16 cellular contexts compared by ENCODE assay signal in the genomic region with DNA sequence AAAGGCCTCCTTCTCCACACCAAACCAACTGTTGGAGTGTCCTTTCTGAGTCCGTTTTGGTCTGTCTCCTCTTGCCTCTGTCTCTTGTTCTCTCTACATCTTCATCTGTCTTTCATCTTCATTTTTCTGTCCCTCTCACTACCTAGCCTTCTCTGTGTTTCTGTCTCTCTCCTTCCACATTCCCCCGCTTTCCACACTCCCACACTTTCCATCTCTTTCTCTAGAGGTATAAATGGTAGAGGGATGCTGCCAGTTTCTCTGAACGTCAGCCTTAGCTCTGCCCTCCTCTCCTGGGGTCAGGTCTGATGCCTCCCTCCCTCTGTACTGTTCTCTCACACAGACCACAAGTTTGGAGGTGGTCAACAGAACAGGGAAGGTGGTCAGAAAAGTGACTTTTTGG. TPM values are rescaled to one million over a fixed set of nuclear protein-coding genes. Genes with fewer than 3 reads are reported as not detected.
DNase-seq lines count a peak whose midpoint lies in the region; ATAC-seq, FAIRE-seq and TF ChIP-seq lines count a peak whose summit lies in the region.
"Had no signal": no experiment of that assay in that cellular context is flagged by ENCODE, and none has a peak within 500 bp of the region (broad histone marks: within the 10 kb centered on the region; RNA-seq: fewer than 3 reads in every experiment).

No MANE protein-coding gene starts in this region.

- no peak overlapping the region for H2BK15ac ChIP-seq in H1 (ENCODE audit: low read length)

- no peaks in the 10 kb centered on the region for H4K20me1 ChIP-seq in H1 (replicated peaks in 1 of 2; ENCODE audit: control insufficient read depth in 1 of 2, insufficient read depth in 2 of 2, low read length in 2 of 2)

- no peak overlapping the region for H2BK120ac ChIP-seq in H1 (replicated peaks; ENCODE audit: low read depth, low read length)

- POLR2A ChIA-PET in H1 (lab: Charles Lee; ENCODE audit: partially characterized antibody) (interaction anchor here (0.5 kb wide), 1 partner anchor 120 kb away, joined by 3 read pairs; no protein-coding TSS in a partner anchor), WTC11 (lab: Charles Lee) (no interaction called here)

- no peaks in the 10 kb centered on the region for H3K23me2 ChIP-seq in H1 (ENCODE audit: low read depth, low read length)

- no peak overlapping the region for H3K14ac ChIP-seq in H1 (ENCODE audit: insufficient read length)

- peak overlapping the region; percentile 55 for H3K27ac Mint-ChIP-seq in mesothelial cell of epicardium
- no peak overlapping the region for H3K27ac Mint-ChIP-seq in activated naive CD8-positive, alpha-beta T cell treated with anti-CD3 and anti-CD28 coated beads, Interleukin-2, amount 50 U/mL, for 24 hours
- no peak overlapping the region for H3K27ac Mint-ChIP-seq in WTC11
- no peak overlapping the region for H3K27ac Mint-ChIP-seq in endothelial cell (ENCODE audit: unreplicated experiment)
- H3K27ac Mint-ChIP-seq: CD4-positive, alpha-beta T cell had no signal

- TF ChIP-seq POLR2A in H1 (IDR thresholded peaks at IDR 0.05; ENCODE audit: control extremely low read depth in 1 of 2, low read depth in 2 of 2, low read length in 2 of 2) (no peak), stomach (IDR thresholded peaks at IDR 0.05) (no peak)

- no peak for TF ChIP-seq CTCF in H1 (IDR thresholded peaks at IDR 0.05; ENCODE audit: control extremely low read depth in 1 of 3, insufficient read depth in 1 of 3, low read depth in 1 of 3, low read length in 3 of 3)
- TF ChIP-seq CTCF in mesothelial cell of epicardium (IDR thresholded peaks at IDR 0.05; ENCODE audit: unreplicated experiment): no peak
- no peak for TF ChIP-seq CTCF in stomach (IDR thresholded peaks at IDR 0.05)
- TF ChIP-seq CTCF in WTC11 (IDR thresholded peaks at IDR 0.05): no peak
- no peak for TF ChIP-seq CTCF in endothelial cell (IDR thresholded peaks at IDR 0.05; ENCODE audit: unreplicated experiment)

- H3K36me3 Mint-ChIP-seq in mesothelial cell of epicardium: no peaks in the 10 kb centered on the region
- no peaks in the 10 kb centered on the region for H3K36me3 Mint-ChIP-seq in activated naive CD8-positive, alpha-beta T cell treated with anti-CD3 and anti-CD28 coated beads, Interleukin-2, amount 50 U/mL, for 24 hours (ENCODE audit: low read depth)
- no peaks in the 10 kb centered on the region for H3K36me3 Mint-ChIP-seq in WTC11
- no peaks in the 10 kb centered on the region for H3K36me3 Mint-ChIP-seq in endothelial cell (ENCODE audit: low read depth, unreplicated experiment)

- H3K4me1 ChIP-seq in H1 (replicated peaks in 1 of 4; ENCODE audit: control insufficient read depth in 3 of 4, insufficient read depth in 4 of 4, low read length in 3 of 4) (peaks cover 0 to 7% (median 2%) of the 10 kb centered on the region in 4 experiments; a peak in 3 of 7 replicates), stomach (peaks cover 9 to 55% (median 36%) of the 10 kb centered on the region in 4 donors)
- H3K4me1 ChIP-seq: HAP-1 had no signal

- H3K4me1 Mint-ChIP-seq in mesothelial cell of epicardium (peaks cover 87% of the 10 kb centered on the region), WTC11 (peaks cover 16% of the 10 kb centered on the region), endothelial cell (ENCODE audit: unreplicated experiment) (no peaks in the 10 kb centered on the region)
- no peaks in the 10 kb centered on the region for H3K4me1 Mint-ChIP-seq in activated naive CD8-positive, alpha-beta T cell treated with anti-CD3 and anti-CD28 coated beads, Interleukin-2, amount 50 U/mL, for 24 hours

- no peaks in the 10 kb centered on the region for H3K9me3 Mint-ChIP-seq in mesothelial cell of epicardium
- no peaks in the 10 kb centered on the region for H3K9me3 Mint-ChIP-seq in activated naive CD8-positive, alpha-beta T cell treated with anti-CD3 and anti-CD28 coated beads, Interleukin-2, amount 50 U/mL, for 24 hours
- H3K9me3 Mint-ChIP-seq in WTC11: no peaks in the 10 kb centered on the region
- H3K9me3 Mint-ChIP-seq in endothelial cell (ENCODE audit: unreplicated experiment): no peaks in the 10 kb centered on the region
- H3K9me3 Mint-ChIP-seq: CD4-positive, alpha-beta T cell had no signal

- H3K23ac ChIP-seq in H1 (ENCODE audit: insufficient read length): no peak overlapping the region

- H4K5ac ChIP-seq in H1 (ENCODE audit: insufficient read length, low read depth, low read length): no peak overlapping the region

- 79 to 100% methylated on average over 1 to 3 of the region's 3 CpGs for WGBS in H1 (ENCODE audit: extremely low coverage in 1 of 2, insufficient coverage in 1 of 2, insufficient read length in 1 of 2, insufficient replicate concordance in 2 of 2, low coverage in 1 of 2, low lambda C conversion rate in 2 of 2, missing lambda C conversion rate in 1 of 2), 2 experiments
- WGBS in stomach, 5 donors: 59 to 76% (median 74%) methylated on average over 3 of the region's 3 CpGs

- no peak for DNase-seq in H1 (ENCODE audit: low read depth in 1 of 2, low spot score in 2 of 2)
- DNase-seq in mesothelial cell of epicardium (ENCODE audit: low spot score in 2 of 2, unreplicated experiment in 2 of 2): no peak
- DNase-seq in stomach: no peak
- no peak for DNase-seq in activated naive CD8-positive, alpha-beta T cell treated with anti-CD3 and anti-CD28 coated beads, Interleukin-2, amount 50 U/mL, for 24 hours
- DNase-seq in WTC11 (ENCODE audit: low spot score): no peak
- DNase-seq in SHP77 (lab: John Stamatoyannopoulos, UW): no peak
- DNase-seq in endothelial cell (ENCODE audit: low spot score): no peak
- DNase-seq: ACHN; AML-193; Caco-2; CD4-positive, alpha-beta T cell; DMS79 treated with DMSO at 0.1 percent for 48 hours; GF-D8 had no signal

- 0 out of 2 replicates have a peak overlapping the region, but pooled peaks have one; percentile 53 for H2AK5ac ChIP-seq in H1 (ENCODE audit: low read depth, low read length)

- H3K4me3 ChIP-seq in H1 (ENCODE audit: extremely low read depth in 1 of 4, insufficient read depth in 2 of 4, low read depth in 3 of 4, low read length in 4 of 4) (no peak overlapping the region), stomach (peak overlapping the region in 1 of 4 donors; percentile 36)
- H3K4me3 ChIP-seq: HAP-1 had no signal

- H2BK20ac ChIP-seq in H1 (ENCODE audit: low read length): no peak overlapping the region

- no peak overlapping the region for H2AFZ ChIP-seq in H1 (ENCODE audit: low read length)

- H3K27me3 Mint-ChIP-seq in mesothelial cell of epicardium (ENCODE audit: low read depth): peaks cover 9% of the 10 kb centered on the region
- H3K27me3 Mint-ChIP-seq in activated naive CD8-positive, alpha-beta T cell treated with anti-CD3 and anti-CD28 coated beads, Interleukin-2, amount 50 U/mL, for 24 hours: peaks cover 8% of the 10 kb centered on the region
- peaks cover 56% of the 10 kb centered on the region for H3K27me3 Mint-ChIP-seq in WTC11 (ENCODE audit: low read depth)
- H3K27me3 Mint-ChIP-seq in endothelial cell (ENCODE audit: unreplicated experiment): peaks cover 8% of the 10 kb centered on the region

- H4K8ac ChIP-seq in H1 (ENCODE audit: extremely low read depth, insufficient read depth, low read length): no peak overlapping the region

- ATAC-seq in activated naive CD8-positive, alpha-beta T cell treated with anti-CD3 and anti-CD28 coated beads, Interleukin-2, amount 50 U/mL, for 24 hours: no peak
- ATAC-seq in WTC11: no peak

- no peak overlapping the region for H2BK12ac ChIP-seq in H1 (ENCODE audit: low read depth, low read length)

- H3K27me3 ChIP-seq in H1 (replicated peaks in 1 of 4; ENCODE audit: control insufficient read depth in 3 of 4, extremely low read depth in 1 of 4, insufficient read depth in 3 of 4, low read length in 3 of 4) (peaks cover 0 to 23% (median 8%) of the 10 kb centered on the region in 4 experiments; a peak in 5 of 7 replicates), stomach (peaks cover 0 to 16% (median 0%) of the 10 kb centered on the region in 3 donors)

- no peaks in the 10 kb centered on the region for H3K36me3 ChIP-seq in H1 (ENCODE audit: control insufficient read depth in 2 of 4, insufficient read depth in 4 of 4, low read length in 3 of 4)
- no peaks in the 10 kb centered on the region for H3K36me3 ChIP-seq in stomach
- H3K36me3 ChIP-seq: HAP-1 had no signal

- CTCF ChIA-PET in H1 (lab: Charles Lee; ENCODE audit: partially characterized antibody) (interaction anchor here (1.2 to 20.5 kb wide), 12 partner anchors 8 to 399 kb away, joined by 3 to 242 read pairs (median 6); a partner anchor contains a TSS), WTC11 (lab: Charles Lee) (interaction anchor here (0.5 to 1.6 kb wide), 4 partner anchors 13 to 113 kb away, joined by 3 to 6 read pairs (median 4); a partner anchor contains a TSS)

- no peak overlapping the region for H3K56ac ChIP-seq in H1 (replicated peaks; ENCODE audit: insufficient read length, low read depth, low read length)

- H3K9me3 ChIP-seq in H1 (ENCODE audit: insufficient read depth in 2 of 2, low read depth in 1 of 2, low read length in 1 of 2): no peaks in the 10 kb centered on the region
- H3K9me3 ChIP-seq in stomach: no peaks in the 10 kb centered on the region
- H3K9me3 ChIP-seq: Caco-2, HAP-1 had no signal

- H3K79me2 ChIP-seq in H1 (ENCODE audit: control insufficient read depth in 1 of 2, insufficient read depth in 2 of 2, low read length in 2 of 2): no peaks in the 10 kb centered on the region

- TF ChIP-seq RAD21 in H1 (IDR thresholded peaks at IDR 0.05 in 1 of 2, conservative IDR thresholded peaks at IDR 0.05 in 1 of 2; ENCODE audit: low read depth in 2 of 2, low read length in 2 of 2): no peak

- H3K4ac ChIP-seq in H1 (replicated peaks; ENCODE audit: insufficient read length, low read depth, low read length): no peak overlapping the region

- intact Hi-C loops in stomach (cut with DNase I; ENCODE audit: low total_unique reads): no loop called here

- H4K91ac ChIP-seq in H1 (replicated peaks; ENCODE audit: insufficient read length, low read length): no peak overlapping the region

- H3K4me2 ChIP-seq in H1 (ENCODE audit: insufficient read depth in 1 of 2, low read depth in 2 of 2, low read length in 2 of 2): no peak overlapping the region

- H3K27ac ChIP-seq in H1 (ENCODE audit: low read depth, low read length) (no peak overlapping the region), stomach (peak overlapping the region in 4 of 5 donors; percentile 33 to 75 (median 57))
- H3K27ac ChIP-seq: C4-2B had no signal

- FAIRE-seq in H1 (lab: Jason Lieb, UNC): no peak
- FAIRE-seq: A204.1 had no signal

- TF ChIP-seq EP300 in H1 (IDR thresholded peaks at IDR 0.05; ENCODE audit: borderline replicate concordance in 1 of 2, low read depth in 2 of 2, low read length in 2 of 2): no peak
- no peak for TF ChIP-seq EP300 in stomach (IDR thresholded peaks at IDR 0.05)

- H3K4me3 Mint-ChIP-seq in mesothelial cell of epicardium: no peak overlapping the region
- no peak overlapping the region for H3K4me3 Mint-ChIP-seq in activated naive CD8-positive, alpha-beta T cell treated with anti-CD3 and anti-CD28 coated beads, Interleukin-2, amount 50 U/mL, for 24 hours
- H3K4me3 Mint-ChIP-seq in WTC11: no peak overlapping the region
- no peak overlapping the region for H3K4me3 Mint-ChIP-seq in endothelial cell (ENCODE audit: unreplicated experiment)
- H3K4me3 Mint-ChIP-seq: CD4-positive, alpha-beta T cell had no signal

- no peak overlapping the region for H2BK5ac ChIP-seq in H1 (ENCODE audit: low read depth, low read length)

- H3K18ac ChIP-seq in H1 (ENCODE audit: extremely low read depth, low read length): no peak overlapping the region

- H3K79me1 ChIP-seq in H1 (ENCODE audit: low read depth, low read length): no peaks in the 10 kb centered on the region

- H3K9ac ChIP-seq in H1 (replicated peaks in 1 of 4; ENCODE audit: extremely low read depth in 1 of 4, low read depth in 3 of 4, low read length in 3 of 4): no peak overlapping the region

RNA-seq across cellular contexts. Expression of a gene that starts 42.9 kb away (rescaled TPM):
- total RNA-seq in H1 (2021; fragmentation: NEBNext Ultra II Directional; extraction: Animal tissue kit (Norgen Biotek cat#: 25700)): 15.8 and 18.6 TPM in 2 replicates
- polyA plus RNA-seq in H1 (2011; rRNA removed): 35.0 and 35.7 TPM in 2 replicates
- polyA plus RNA-seq in H1 (2011; cell fraction: cytosol; rRNA removed): 31.1 TPM
- 35.6 TPM for polyA plus RNA-seq in H1 (2011; cell fraction: nucleus; rRNA removed)
- 21.2 to 26.6 TPM (median 23.8 TPM) in 4 replicates for polyA plus RNA-seq in H1 (2012, experiment 1 of 2)
- 26.7 TPM for polyA plus RNA-seq in H1 (2012, experiment 2 of 2)
- 16.0 TPM for polyA plus RNA-seq in H1 (2013, experiment 1 of 2)
- 14.1 TPM for polyA plus RNA-seq in H1 (2013, experiment 2 of 2)
- polyA minus RNA-seq in H1 (2011; rRNA and poly(A)+ RNA removed): 19.1 and 19.4 TPM in 2 replicates
- 10.4 TPM for polyA minus RNA-seq in H1 (2011; cell fraction: cytosol; rRNA and poly(A)+ RNA removed)
- 22.1 TPM for polyA minus RNA-seq in H1 (2011; cell fraction: nucleus; rRNA and poly(A)+ RNA removed)
- 39.5 to 47.1 TPM (median 46.1 TPM) in 3 replicates for total RNA-seq in mesothelial cell of epicardium
- 10 to 100 TPM; 15.4 to 79.4 (median 31.0) TPM for total RNA-seq in stomach
- 10 to 100 TPM; 34.0 to 71.3 (median 70.3) TPM for polyA plus RNA-seq in stomach
- total RNA-seq in WTC11 (2021): 19.2 to 27.5 TPM (median 26.3 TPM) in 3 replicates
- 24.2 TPM for total RNA-seq in endothelial cell (ENCODE audit: unreplicated experiment)
